7 cellular contexts compared by ENCODE assay signal in genomic region chr5:100364757-100365469, GRCh38.
A peak's percentile ranks its signal among the peaks of the same experiment; 100 is the strongest.
DNase-seq lines count a peak whose midpoint lies in the region; ATAC-seq, FAIRE-seq and TF ChIP-seq lines count a peak whose summit lies in the region.
"Not testable (repeated sequence)": the region's sequence is repeated elsewhere in the genome, so short reads cannot be mapped to it uniquely, and the experiment has no call there.

No MANE protein-coding gene starts in this region.

- H3K4me1 ChIP-seq in A549 (peaks cover 12% of the 10 kb centered on the region; the same call in 2 of the 3 replicates), skeletal muscle satellite cell (ENCODE audit: control insufficient read depth, insufficient read depth, low read length) (peaks cover 14% of the 10 kb centered on the region)
- H3K4me1 ChIP-seq in fibroblast of lung (ENCODE audit: control insufficient read depth, extremely low read depth, insufficient read depth, low read length); left lung: not testable (repeated sequence)

- not testable (repeated sequence) for H3K9me3 ChIP-seq in A549; fibroblast of lung (ENCODE audit: control insufficient read depth, insufficient read depth, low read depth, low read length); left lung; skeletal muscle satellite cell (replicated peaks; ENCODE audit: low read length)

- H3K4me2 ChIP-seq in A549 (peak overlapping the region; percentile 61), skeletal muscle satellite cell (ENCODE audit: low read length) (peak overlapping the region; percentile 76)
- H3K4me2 ChIP-seq in fibroblast of lung (ENCODE audit: extremely low read depth, insufficient read depth, low read length), result not testable (repeated sequence)

- FAIRE-seq in A549 (lab: Jason Lieb, UNC), result not testable (repeated sequence)

- not testable (repeated sequence) for H3K9ac ChIP-seq in fibroblast of lung (ENCODE audit: insufficient read depth, low read length)
- peak overlapping the region; percentile 60 for H3K9ac ChIP-seq in skeletal muscle satellite cell (ENCODE audit: low read depth, low read length)

- not testable (repeated sequence) for H3K4me3 ChIP-seq in A549; astrocyte of the spinal cord (ENCODE audit: low read depth, low read length); fibroblast of lung (replicated peaks in 1 of 4; ENCODE audit: control extremely low read depth in 1 of 4, insufficient read depth in 1 of 4, low read depth in 3 of 4, low read length in 4 of 4); left lung
- H3K4me3 ChIP-seq in skeletal muscle satellite cell (ENCODE audit: low read length), result peak overlapping the region; percentile 44

- TF ChIP-seq RAD21 in A549 (conservative IDR thresholded peaks at IDR 0.05 in 1 of 2, IDR thresholded peaks at IDR 0.05 in 1 of 2), result not testable (repeated sequence)

- H2AFZ ChIP-seq in fibroblast of lung (ENCODE audit: low read length), result not testable (repeated sequence)

- 5% methylated on average over 5 of the region's 5 CpGs for WGBS in A549 (ENCODE audit: missing lambda C conversion rate)

- POLR2A ChIA-PET in A549 (lab: Yijun Ruan, JAX), result not testable (repeated sequence)

- not testable (repeated sequence) for H3K27me3 ChIP-seq in fibroblast of lung (ENCODE audit: control insufficient read depth, insufficient read depth, low read length); left lung; skeletal muscle satellite cell (ENCODE audit: control insufficient read depth, insufficient read depth, low read length)

- intact Hi-C loops in left lung (cut with DNase I), result not testable (repeated sequence)

- CTCF ChIA-PET in A549 (lab: Yijun Ruan, JAX), result not testable (repeated sequence)

- H3K27ac ChIP-seq in A549, result peak overlapping the region in 1 of 2 experiments; percentile 61; a peak in 2 of 6 replicates
- H3K27ac ChIP-seq in fibroblast of lung (ENCODE audit: insufficient read depth, low read length); left lung: not testable (repeated sequence)

- not testable (repeated sequence) for TF ChIP-seq POLR2A in A549 (IDR thresholded peaks at IDR 0.05; ENCODE audit: low read length)

- not testable (repeated sequence) for H4K20me1 ChIP-seq in fibroblast of lung (ENCODE audit: control insufficient read depth, extremely low read depth, insufficient read depth, low read length)

- H3K79me2 ChIP-seq in fibroblast of lung (ENCODE audit: control insufficient read depth, insufficient read depth, low read length), result not testable (repeated sequence)

- H3K36me3 ChIP-seq in fibroblast of lung (ENCODE audit: control insufficient read depth, insufficient read depth, low read length); left lung; skeletal muscle satellite cell (ENCODE audit: insufficient read depth, low read length): not testable (repeated sequence)

- not testable (repeated sequence) for TF ChIP-seq CTCF in A549 (IDR thresholded peaks at IDR 0.05); astrocyte of the spinal cord (IDR thresholded peaks at IDR 0.05; ENCODE audit: low read depth, low read length); fibroblast of lung (conservative IDR thresholded peaks at IDR 0.05 in 1 of 2, IDR thresholded peaks at IDR 0.05 in 1 of 2; ENCODE audit: low read depth in 1 of 2, low read length in 2 of 2); left lung (IDR thresholded peaks at IDR 0.05)

- in situ Hi-C loops in astrocyte of the spinal cord (cut with HindIII; ENCODE audit: low sequenced_read_pairs), result not testable (repeated sequence)

- ATAC-seq in A549 (peak in 1 of 2 experiments; percentile 66; a peak in 3 of 6 replicates), left lung (peak; percentile 88)

- TF ChIP-seq EP300 in A549 (IDR thresholded peaks at IDR 0.05), result not testable (repeated sequence)

- DNase-seq in A549 (ENCODE audit: low read depth in 1 of 2, low spot score in 1 of 2) (peak in 1 of 2 experiments; percentile 1), DMS53 treated with DMSO at 0.1 percent for 48 hours (lab: John Stamatoyannopoulos, UW; ENCODE audit: unreplicated experiment) (peak; percentile 55), NCI-H2196 treated with DMSO at 0.1 percent for 48 hours (lab: John Stamatoyannopoulos, UW; ENCODE audit: unreplicated experiment) (peak; percentile 1), astrocyte of the spinal cord (ENCODE audit: low read depth, low spot score) (peak; percentile 64), fibroblast of lung (ENCODE audit: low read depth in 2 of 2) (peak; percentile 28 to 50)
- DNase-seq in left lung, result not testable (repeated sequence)
